17 cellular contexts compared by ENCODE assay signal in genomic region chr5:59709346-59709821, GRCh38.
A peak's percentile ranks its signal among the peaks of the same experiment; 100 is the strongest.
DNase-seq lines count a peak whose midpoint lies in the region; TF ChIP-seq lines count a peak whose summit lies in the region.
"Had no signal": no experiment of that assay in that cellular context is flagged by ENCODE, and none has a peak within 500 bp of the region (broad histone marks: within the 10 kb centered on the region; RNA-seq: fewer than 3 reads in every experiment).

No MANE protein-coding gene starts in this region.

- H3K27me3 ChIP-seq in MG63 (no peaks in the 10 kb centered on the region), muscle layer of colon (ENCODE audit: control insufficient read depth in 1 of 2, insufficient read depth in 2 of 2, low read length in 2 of 2) (no peaks in the 10 kb centered on the region)

- no peak overlapping the region for H3K4me3 ChIP-seq in MG63
- H3K4me3 ChIP-seq in epithelial cell of esophagus (ENCODE audit: low read length) = no peak overlapping the region
- peak overlapping the region; percentile 11 to 22 for H3K4me3 ChIP-seq in muscle layer of colon (ENCODE audit: low read depth in 1 of 2, low read length in 2 of 2)
- H3K4me3 ChIP-seq: K562, PC-9 had no signal

- TF ChIP-seq CTCF in epithelial cell of esophagus (IDR thresholded peaks at IDR 0.05; ENCODE audit: insufficient read depth, low read depth, low read length, missing control alignments) (no peak), RWPE1 (conservative IDR thresholded peaks at IDR 0.05; ENCODE audit: low read depth) (no peak)

- DNase-seq in ELR (ENCODE audit: low read depth) = peak; percentile 31
- DNase-seq in MG63 = peak; percentile 4
- DNase-seq in epithelial cell of esophagus (ENCODE audit: low read depth) = peak; percentile 15
- no peak for DNase-seq in RWPE1 (ENCODE audit: low spot score)
- DNase-seq in NCI-H226 = no peak
- DNase-seq in retina = no peak
- DNase-seq in activated CD4-positive, alpha-beta T cell treated with anti-CD3 and anti-CD28 coated beads, Interleukin-2, amount 50 U/mL, for 4 hours = no peak
- DNase-seq: activated CD4-positive, CD25-positive, alpha-beta regulatory T cell treated with anti-CD3 and anti-CD28 coated beads, Interleukin-2, amount 50 U/mL, for 72 hours; activated naive CD8-positive, alpha-beta T cell treated with anti-CD3 and anti-CD28 coated beads, Interleukin-2, amount 50 U/mL, for 24 hours; GOT3; NCI-H1694; NCI-H524; occipital lobe; PC-9; T-cell had no signal

- CTCF ChIA-PET in RWPE1 (lab: Yijun Ruan, JAX) = interaction anchor here (0.6 to 1.4 kb wide), 2 partner anchors 36 to 706 kb away, joined by 3 to 5 read pairs; no protein-coding TSS in a partner anchor

- peaks cover 49% of the 10 kb centered on the region for H3K4me1 ChIP-seq in muscle layer of colon (ENCODE audit: insufficient read depth, low read length)

- no peaks in the 10 kb centered on the region; the same call in 1 of the 2 replicates for H3K9me3 ChIP-seq in MG63
- no peaks in the 10 kb centered on the region for H3K9me3 ChIP-seq in muscle layer of colon (ENCODE audit: low read length)

- no peaks in the 10 kb centered on the region for H3K36me3 ChIP-seq in MG63
- H3K36me3 ChIP-seq in muscle layer of colon (ENCODE audit: insufficient read depth, low read length) = no peaks in the 10 kb centered on the region

- POLR2A ChIA-PET in RWPE1 (lab: Yijun Ruan, JAX; ENCODE audit: low non-redundant PET) = interaction anchor here (0.6 kb wide), 1 partner anchor 25 kb away, joined by 4 read pairs; no protein-coding TSS in a partner anchor

- H3K27ac ChIP-seq in muscle layer of colon (ENCODE audit: low read depth, low read length) (peak overlapping the region; percentile 27), RWPE1 (no peak overlapping the region)
- H3K27ac ChIP-seq: PC-9 had no signal

- no peak overlapping the region for H3K9ac ChIP-seq in muscle layer of colon (ENCODE audit: low read length)

Comparison
In these comparisons a context has a peak if more than half of its experiments do, and no peak if none do; other contexts are left out.
1. DNase-seq: peak in ELR (single experiment), MG63 (single experiment) and epithelial cell of esophagus (single experiment); none in RWPE1 (single experiment), NCI-H226 (single experiment), retina (single experiment) and activated CD4-positive, alpha-beta T cell treated with anti-CD3 and anti-CD28 coated beads, Interleukin-2, amount 50 U/mL, for 4 hours (0 of 2).
2. H3K4me3 ChIP-seq: peak in muscle layer of colon (2 of 2); none in MG63 (single experiment) and epithelial cell of esophagus (single experiment).